2 cellular contexts compared by ENCODE assay signal in the genomic region with DNA sequence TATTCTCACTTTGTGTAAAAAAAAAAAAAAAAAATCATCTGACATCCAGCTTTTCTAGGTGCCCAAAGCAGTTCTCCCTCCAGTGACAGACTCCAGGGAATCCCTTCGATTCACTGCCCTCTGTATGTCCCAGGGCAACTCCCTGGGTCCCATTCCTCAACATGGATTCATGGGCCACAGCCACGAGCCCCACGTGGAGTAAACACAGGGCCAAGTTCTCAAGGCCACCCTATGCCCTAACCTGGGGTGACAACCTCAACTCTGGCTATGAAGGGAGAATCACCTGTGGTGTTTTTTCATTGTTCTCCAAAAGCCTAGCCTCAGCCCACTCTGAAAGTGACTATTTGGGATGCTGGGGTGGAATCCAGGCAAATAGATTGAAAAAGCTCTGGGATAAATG.
TF ChIP-seq lines count a peak whose summit lies in the region.

No MANE protein-coding gene starts in this region.

TF ChIP-seq in SK-N-SH, 30 proteins besides CTCF, POLR2A, EP300 and RAD21 (continued from another document):
- TF ChIP-seq, protein P1, sequence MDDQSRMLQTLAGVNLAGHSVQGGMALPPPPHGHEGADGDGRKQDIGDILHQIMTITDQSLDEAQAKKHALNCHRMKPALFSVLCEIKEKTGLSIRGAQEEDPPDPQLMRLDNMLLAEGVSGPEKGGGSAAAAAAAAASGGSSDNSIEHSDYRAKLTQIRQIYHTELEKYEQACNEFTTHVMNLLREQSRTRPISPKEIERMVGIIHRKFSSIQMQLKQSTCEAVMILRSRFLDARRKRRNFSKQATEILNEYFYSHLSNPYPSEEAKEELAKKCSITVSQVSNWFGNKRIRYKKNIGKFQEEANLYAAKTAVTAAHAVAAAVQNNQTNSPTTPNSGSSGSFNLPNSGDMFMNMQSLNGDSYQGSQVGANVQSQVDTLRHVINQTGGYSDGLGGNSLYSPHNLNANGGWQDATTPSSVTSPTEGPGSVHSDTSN (IDR thresholded peaks at IDR 0.05) = no peak
- TF ChIP-seq ELF1 (IDR thresholded peaks at IDR 0.05) (no peak), FOSL2 (IDR thresholded peaks at IDR 0.05; ENCODE audit: borderline replicate concordance, low read depth) (no peak), NRF1 (IDR thresholded peaks at IDR 0.05; ENCODE audit: low read depth, low read length) (no peak)
TF ChIP-seq in SK-N-SH: peak in this region for 0.

TF ChIP-seq in SK-N-SH treated with all-trans-retinoic acid at 6 μM for 48 hours, 23 proteins besides CTCF, POLR2A, EP300 and RAD21 (continued from another document):
- no peak for TF ChIP-seq ISL1 (CRISPR knock-in tag; IDR thresholded peaks at IDR 0.05)
- no peak for TF ChIP-seq ZNF8 (CRISPR knock-in tag; IDR thresholded peaks at IDR 0.05)
- TF ChIP-seq ZC3H10 (CRISPR knock-in tag; IDR thresholded peaks at IDR 0.05) = no peak
- TF ChIP-seq PPARA (CRISPR knock-in tag; IDR thresholded peaks at IDR 0.05; ENCODE audit: borderline replicate concordance) = no peak
- TF ChIP-seq, protein P2, sequence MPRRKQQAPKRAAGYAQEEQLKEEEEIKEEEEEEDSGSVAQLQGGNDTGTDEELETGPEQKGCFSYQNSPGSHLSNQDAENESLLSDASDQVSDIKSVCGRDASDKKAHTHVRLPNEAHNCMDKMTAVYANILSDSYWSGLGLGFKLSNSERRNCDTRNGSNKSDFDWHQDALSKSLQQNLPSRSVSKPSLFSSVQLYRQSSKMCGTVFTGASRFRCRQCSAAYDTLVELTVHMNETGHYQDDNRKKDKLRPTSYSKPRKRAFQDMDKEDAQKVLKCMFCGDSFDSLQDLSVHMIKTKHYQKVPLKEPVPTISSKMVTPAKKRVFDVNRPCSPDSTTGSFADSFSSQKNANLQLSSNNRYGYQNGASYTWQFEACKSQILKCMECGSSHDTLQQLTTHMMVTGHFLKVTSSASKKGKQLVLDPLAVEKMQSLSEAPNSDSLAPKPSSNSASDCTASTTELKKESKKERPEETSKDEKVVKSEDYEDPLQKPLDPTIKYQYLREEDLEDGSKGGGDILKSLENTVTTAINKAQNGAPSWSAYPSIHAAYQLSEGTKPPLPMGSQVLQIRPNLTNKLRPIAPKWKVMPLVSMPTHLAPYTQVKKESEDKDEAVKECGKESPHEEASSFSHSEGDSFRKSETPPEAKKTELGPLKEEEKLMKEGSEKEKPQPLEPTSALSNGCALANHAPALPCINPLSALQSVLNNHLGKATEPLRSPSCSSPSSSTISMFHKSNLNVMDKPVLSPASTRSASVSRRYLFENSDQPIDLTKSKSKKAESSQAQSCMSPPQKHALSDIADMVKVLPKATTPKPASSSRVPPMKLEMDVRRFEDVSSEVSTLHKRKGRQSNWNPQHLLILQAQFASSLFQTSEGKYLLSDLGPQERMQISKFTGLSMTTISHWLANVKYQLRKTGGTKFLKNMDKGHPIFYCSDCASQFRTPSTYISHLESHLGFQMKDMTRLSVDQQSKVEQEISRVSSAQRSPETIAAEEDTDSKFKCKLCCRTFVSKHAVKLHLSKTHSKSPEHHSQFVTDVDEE (CRISPR knock-in tag; IDR thresholded peaks at IDR 0.05) = no peak
